ENCODE assay signal across 8 cellular contexts in genomic region chr17:17849147-17849820, GRCh38. TPM values are rescaled to one million over a fixed set of nuclear protein-coding genes. Genes with fewer than 3 reads are reported as not detected.
DNase-seq lines count a peak whose midpoint lies in the region; ATAC-seq and TF ChIP-seq lines count a peak whose summit lies in the region.

No MANE protein-coding gene starts in this region.

- no peak overlapping the region for H3K4me3 ChIP-seq in prostate gland
- H3K4me3 ChIP-seq in transverse colon = no peak overlapping the region

- no peak for TF ChIP-seq POLR2A in prostate gland (IDR thresholded peaks at IDR 0.05)
- no peak for TF ChIP-seq POLR2A in transverse colon (IDR thresholded peaks at IDR 0.05)

- H3K27ac ChIP-seq in prostate gland (peak overlapping the region; percentile 68 to 69), transverse colon (peak overlapping the region; percentile 65 to 82 (median 72))

- TF ChIP-seq CTCF in prostate gland (IDR thresholded peaks at IDR 0.05) = no peak
- TF ChIP-seq CTCF in transverse colon (IDR thresholded peaks at IDR 0.05) = no peak

- peak; percentile 12 for DNase-seq in NCI-H187 treated with DMSO at 0.1 percent for 48 hours (lab: John Stamatoyannopoulos, UW)
- DNase-seq in activated CD8-positive, alpha-beta memory T cell treated with anti-CD3 and anti-CD28 coated beads for 48 hours (ENCODE audit: low read depth in 2 of 3, low spot score in 2 of 3) = peak; percentile 68 to 73 (median 71)
- no peak for DNase-seq in prostate gland (ENCODE audit: low spot score)
- peak; percentile 67 for DNase-seq in transverse colon
- DNase-seq in hepatic stellate cell (ENCODE audit: low spot score) = no peak

- TF ChIP-seq EP300 in transverse colon (IDR thresholded peaks at IDR 0.05; ENCODE audit: low read depth) = no peak

- WGBS in prostate gland = 48% methylated on average over 5 of the region's 5 CpGs
- WGBS in transverse colon (ENCODE audit: low coverage in 1 of 2), 2 donors = 64% methylated on average over 5 of the region's 5 CpGs; no CpG with 5 or more reads in 1 of the 2 donors

- H3K9me3 ChIP-seq in prostate gland = no peaks in the 10 kb centered on the region
- H3K9me3 ChIP-seq in transverse colon = no peaks in the 10 kb centered on the region

- no peaks in the 10 kb centered on the region for H3K36me3 ChIP-seq in prostate gland
- H3K36me3 ChIP-seq in transverse colon = no peaks in the 10 kb centered on the region

- in situ Hi-C loops in transverse colon (cut with MboI; ENCODE audit: low pct_ligation_motif_present in 1 of 4, low pct_unique_long_range_greater_than_20kb in 1 of 4, low sequenced_read_pairs in 3 of 4) = no loop called here

- intact Hi-C loops in prostate gland (cut with DNase I) = no loop called here
- intact Hi-C loops in transverse colon (cut with DNase I; ENCODE audit: low total_unique reads) = no loop called here

- peaks cover 7% of the 10 kb centered on the region for H3K4me1 ChIP-seq in prostate gland (replicated peaks)
- H3K4me1 ChIP-seq in transverse colon = peaks cover 16 to 36% (median 18%) of the 10 kb centered on the region in 4 donors

- ATAC-seq in GM18861 (IDR thresholded peaks at IDR 0.05; ENCODE audit: unreplicated experiment) (peak; percentile 37), esophagus mucosa (peak; percentile 46), HG03457 (IDR thresholded peaks at IDR 0.05; ENCODE audit: unreplicated experiment) (no peak)

- H3K27me3 ChIP-seq in prostate gland (replicated peaks; ENCODE audit: insufficient read depth) (no peaks in the 10 kb centered on the region), transverse colon (no peaks in the 10 kb centered on the region)

RNA-seq across cellular contexts. Expression of gene SREBF1, which starts 12.5 kb away (rescaled TPM):
- total RNA-seq in esophagus mucosa (142 TPM), prostate gland (100 to 1,000 TPM; 134 to 299 TPM), transverse colon (100 to 1,000 TPM in 3 of 4 donors, 10 to 100 TPM in 1; 45.7 to 206 (median 148) TPM)

Comparison
In these comparisons a context has a peak if more than half of its experiments do, and no peak if none do; other contexts are left out.
1. DNase-seq: peak in NCI-H187 treated with DMSO at 0.1 percent for 48 hours (single experiment), activated CD8-positive, alpha-beta memory T cell treated with anti-CD3 and anti-CD28 coated beads for 48 hours (3 of 3) and transverse colon (single experiment); none in prostate gland (single experiment) and hepatic stellate cell (single experiment).